12 cellular contexts compared by ENCODE assay signal in the genomic region with DNA sequence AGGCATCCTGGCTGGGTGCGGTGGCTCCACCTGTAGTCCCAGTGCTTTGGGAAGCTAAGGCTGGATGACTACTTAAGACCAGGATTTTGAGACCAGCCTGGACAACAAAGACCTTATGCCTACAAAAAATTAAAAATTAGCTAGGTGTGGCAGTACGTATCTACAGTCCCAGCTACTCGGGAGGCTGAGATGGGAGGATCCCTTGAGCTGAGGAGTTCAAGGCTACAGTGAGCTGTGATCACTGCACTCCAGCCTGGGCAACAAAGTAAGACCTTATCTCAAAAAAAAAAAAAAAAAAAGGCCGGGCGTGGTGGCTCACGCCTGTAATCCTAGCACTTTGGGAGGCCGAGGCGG. TPM values are rescaled to one million over a fixed set of nuclear protein-coding genes. Genes with fewer than 3 reads are reported as not detected.
DNase-seq lines count a peak whose midpoint lies in the region; ATAC-seq and TF ChIP-seq lines count a peak whose summit lies in the region.
"Had no signal": no experiment of that assay in that cellular context is flagged by ENCODE, and none has a peak within 500 bp of the region (broad histone marks: within the 10 kb centered on the region; RNA-seq: fewer than 3 reads in every experiment).

No MANE protein-coding gene starts in this region.

- H3K4me3 ChIP-seq in heart left ventricle (no peak overlapping the region), adrenal gland (peak overlapping the region in 1 of 4 donors; percentile 33), muscle layer of duodenum (ENCODE audit: low read depth in 1 of 2, low read length in 2 of 2) (no peak overlapping the region), transverse colon (no peak overlapping the region)
- H3K4me3 ChIP-seq: BLaER1 had no signal

- H3K27me3 ChIP-seq in heart left ventricle, result no peaks in the 10 kb centered on the region
- no peaks in the 10 kb centered on the region for H3K27me3 ChIP-seq in adrenal gland
- H3K27me3 ChIP-seq in muscle layer of duodenum (ENCODE audit: low read depth, low read length), result no peaks in the 10 kb centered on the region
- H3K27me3 ChIP-seq in transverse colon, result no peaks in the 10 kb centered on the region
- H3K27me3 ChIP-seq: BLaER1 had no signal

- TF ChIP-seq CTCF in heart left ventricle (IDR thresholded peaks at IDR 0.05) (no peak), adrenal gland (IDR thresholded peaks at IDR 0.05) (no peak), transverse colon (IDR thresholded peaks at IDR 0.05) (no peak)

- H3K27ac ChIP-seq in heart left ventricle, result peak overlapping the region in 11 of 12 donors; percentile 59 to 91 (median 77)
- peak overlapping the region; percentile 86 to 97 (median 93) for H3K27ac ChIP-seq in adrenal gland
- peak overlapping the region; percentile 71 for H3K27ac ChIP-seq in muscle layer of duodenum (ENCODE audit: low read length)
- H3K27ac ChIP-seq in transverse colon, result peak overlapping the region; percentile 93 to 97 (median 96)
- H3K27ac ChIP-seq: BLaER1 had no signal

- H3K36me3 ChIP-seq in heart left ventricle (peaks cover 0 to 34% (median 9%) of the 10 kb centered on the region in 9 donors), adrenal gland (replicated peaks in 1 of 2) (peaks cover 0 to 17% of the 10 kb centered on the region in 2 donors), muscle layer of duodenum (ENCODE audit: control insufficient read depth in 1 of 2, insufficient read depth in 2 of 2, low read length in 2 of 2) (peaks cover 14 to 23% of the 10 kb centered on the region in 2 donors), transverse colon (peaks cover 0 to 10% (median 5%) of the 10 kb centered on the region in 4 donors)

- H3K4me1 ChIP-seq in heart left ventricle (peaks cover 0 to 70% (median 47%) of the 10 kb centered on the region in 12 donors), adrenal gland (replicated peaks in 1 of 2) (peaks cover 61 to 93% of the 10 kb centered on the region in 2 donors), muscle layer of duodenum (ENCODE audit: control insufficient read depth in 1 of 2, insufficient read depth in 2 of 2, low read length in 2 of 2) (peaks cover 23 to 39% of the 10 kb centered on the region in 2 donors), transverse colon (peaks cover 54 to 90% (median 84%) of the 10 kb centered on the region in 4 donors)

- 85 to 97% (median 90%) methylated on average over 5 to 8 of the region's 8 CpGs for WGBS in heart left ventricle, 4 donors
- WGBS in adrenal gland, 4 donors, result 45 to 58% (median 49%) methylated on average over 5 to 8 of the region's 8 CpGs
- WGBS in transverse colon (ENCODE audit: low coverage in 1 of 2), 2 donors, result 77% methylated on average over 8 of the region's 8 CpGs; no CpG with 5 or more reads in 1 of the 2 donors

- in situ Hi-C loops in transverse colon (cut with MboI; ENCODE audit: low pct_ligation_motif_present in 1 of 4, low pct_unique_long_range_greater_than_20kb in 1 of 4, low sequenced_read_pairs in 3 of 4), result no loop called here

- TF ChIP-seq EP300 in transverse colon (IDR thresholded peaks at IDR 0.05; ENCODE audit: low read depth), result no peak

- ATAC-seq in heart left ventricle (no peak), Right ventricle myocardium superior (ENCODE audit: poor library complexity) (no peak)

- no peak for TF ChIP-seq POLR2A in heart left ventricle (IDR thresholded peaks at IDR 0.05)
- TF ChIP-seq POLR2A in adrenal gland (IDR thresholded peaks at IDR 0.05), result no peak
- TF ChIP-seq POLR2A in transverse colon (IDR thresholded peaks at IDR 0.05), result no peak

- intact Hi-C loops in heart left ventricle (cut with DNase I), result no loop called here
- intact Hi-C loops in Right ventricle myocardium superior (cut with DNase I), result no loop called here
- intact Hi-C loops in adrenal gland (cut with DNase I), result no loop called here
- intact Hi-C loops in transverse colon (cut with DNase I; ENCODE audit: low total_unique reads), result no loop called here

- DNase-seq in heart left ventricle (no peak), Right ventricle myocardium superior (no peak), adrenal gland (peak in 4 of 7 donors; percentile 42 to 67 (median 55)), transverse colon (no peak), T1000 (lab: John Stamatoyannopoulos, UW) (no peak), AG20443 (ENCODE audit: low spot score) (no peak), globus pallidus (ENCODE audit: low spot score) (no peak)
- DNase-seq: NCI-H2029; stimulated activated CD4-positive, alpha-beta T cell treated with anti-CD3 and anti-CD28 coated beads, Interleukin-12 subunit alpha, Interleukin-12 subunit beta, amount 100 ng/mL, for 4 hours; T-helper 9 cell had no signal

- H3K9me3 ChIP-seq in heart left ventricle (no peaks in the 10 kb centered on the region), adrenal gland (replicated peaks in 1 of 3) (no peaks in the 10 kb centered on the region), muscle layer of duodenum (ENCODE audit: control insufficient read depth in 1 of 2, low read length in 2 of 2) (no peaks in the 10 kb centered on the region), transverse colon (no peaks in the 10 kb centered on the region)
- H3K9me3 ChIP-seq: BLaER1 had no signal

RNA-seq across cellular contexts. Expression of a gene that starts 6.1 kb away (rescaled TPM):
- total RNA-seq in heart left ventricle (100 to 1,000 TPM in 1 of 9 donors, 10 to 100 TPM in 8; 33.1 to 140 (median 44.6) TPM), Right ventricle myocardium superior (45.5 TPM), adrenal gland (100 to 1,000 TPM; 242 to 492 (median 362) TPM), transverse colon (100 to 1,000 TPM; 483 to 654 (median 553) TPM)
- polyA plus RNA-seq in heart left ventricle (10 to 100 TPM; 32.9 to 50.6 TPM), adrenal gland (100 to 1,000 TPM; 200 to 470 (median 321) TPM)

RNA-seq across cellular contexts. Expression of a gene that starts 10.4 kb away (rescaled TPM):
- total RNA-seq in heart left ventricle (10 to 100 TPM; 10.8 to 23.9 (median 12.6) TPM), Right ventricle myocardium superior (14.7 TPM), adrenal gland (10 to 100 TPM; 17.1 to 47.1 (median 39.8) TPM), transverse colon (10 to 100 TPM; 28.8 to 47.5 (median 32.3) TPM)
- polyA plus RNA-seq in heart left ventricle (10 to 100 TPM; 29.2 to 32.9 TPM), adrenal gland (10 to 100 TPM; 14.2 to 89.1 (median 60.9) TPM)

RNA-seq across cellular contexts. Expression of a gene that starts 14.3 kb away (rescaled TPM):
- total RNA-seq in heart left ventricle (1 to 10 TPM in 5 of 9 donors, under 1 TPM in 3, not detected in 1; 0.38 to 1.8 (median 1.3) TPM), Right ventricle myocardium superior (3.3 TPM), adrenal gland (1 to 10 TPM in 7 of 8 donors, not detected in 1; 1.4 to 8.8 (median 1.9) TPM), transverse colon (1 to 10 TPM in 3 of 4 donors, not detected in 1; 1.4 to 6.0 (median 1.9) TPM)
- polyA plus RNA-seq in heart left ventricle (1 to 10 TPM in 1 of 2 donors, under 1 TPM in 1; 0.24 to 3.2 TPM), adrenal gland (10 to 100 TPM in 1 of 3 donors, 1 to 10 TPM in 1, under 1 TPM in 1; 0.97 to 32.0 (median 5.0) TPM)

RNA-seq across cellular contexts. Expression of a gene that starts 20.0 kb away (rescaled TPM):
- total RNA-seq in heart left ventricle (100 to 1,000 TPM in 2 of 9 donors, 10 to 100 TPM in 7; 58.9 to 137 (median 74.0) TPM), Right ventricle myocardium superior (74.0 TPM), adrenal gland (100 to 1,000 TPM in 6 of 8 donors, 10 to 100 TPM in 2; 78.8 to 247 (median 145) TPM), transverse colon (100 to 1,000 TPM; 170 to 292 (median 233) TPM)
- polyA plus RNA-seq in heart left ventricle (100 to 1,000 TPM in 1 of 2 donors, 10 to 100 TPM in 1; 63.2 to 188 TPM), adrenal gland (100 to 1,000 TPM; 108 to 304 (median 147) TPM)

RNA-seq across cellular contexts. Expression of a gene that starts 35.8 kb away (rescaled TPM):
- total RNA-seq in heart left ventricle (10 to 100 TPM; 16.8 to 40.8 (median 32.2) TPM), Right ventricle myocardium superior (59.8 TPM), adrenal gland (10 to 100 TPM in 7 of 8 donors, 1 to 10 TPM in 1; 8.8 to 30.7 (median 16.2) TPM), transverse colon (100 to 1,000 TPM in 1 of 4 donors, 10 to 100 TPM in 3; 37.6 to 159 (median 59.5) TPM)
- polyA plus RNA-seq in heart left ventricle (10 to 100 TPM; 12.2 to 91.2 TPM), adrenal gland (100 to 1,000 TPM in 2 of 3 donors, 1 to 10 TPM in 1; 9.1 to 127 (median 112) TPM)

Comparison
In these comparisons a context has a peak if more than half of its experiments do, and no peak if none do; other contexts are left out.
1. DNase-seq: peak in adrenal gland (4 of 7); none in heart left ventricle (0 of 5), Right ventricle myocardium superior (single experiment), transverse colon (single experiment), T1000 (single experiment), AG20443 (single experiment) and globus pallidus (single experiment).
2. Peak in every context shown above with its lines, with median percentiles within 50 percentile points of each other: H3K27ac ChIP-seq.